In the genomic region with DNA sequence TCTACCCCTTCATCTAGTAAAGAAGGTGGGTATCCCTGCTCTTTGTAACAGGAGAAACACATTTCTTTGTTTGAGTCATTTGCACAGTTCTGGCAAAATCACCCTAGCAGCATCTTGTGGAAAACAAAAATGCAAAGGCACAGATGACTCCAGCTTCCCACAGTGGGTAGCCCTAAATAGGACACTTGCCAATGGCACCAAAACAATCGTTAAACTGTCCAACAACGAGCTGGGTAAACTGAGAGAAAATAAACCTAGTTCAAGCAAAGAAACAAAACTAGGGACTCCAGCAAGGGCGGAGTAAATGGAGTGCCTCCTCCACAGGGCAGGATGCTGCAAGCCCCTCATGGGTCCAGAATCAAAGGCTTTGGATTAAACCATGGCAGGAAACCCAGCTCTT, we compare ENCODE assay signal across 18 cellular contexts.
DNase-seq lines count a peak whose midpoint lies in the region; ATAC-seq, FAIRE-seq and TF ChIP-seq lines count a peak whose summit lies in the region.
"Had no signal": no experiment of that assay in that cellular context is flagged by ENCODE, and none has a peak within 500 bp of the region (broad histone marks: within the 10 kb centered on the region; RNA-seq: fewer than 3 reads in every experiment).

No MANE protein-coding gene starts in this region.

- H3K36me3 ChIP-seq in BLaER1: no peaks in the 10 kb centered on the region
- no peaks in the 10 kb centered on the region for H3K36me3 ChIP-seq in astrocyte (ENCODE audit: insufficient read depth, low read length)
- H3K36me3 ChIP-seq in MM.1S (replicated peaks; ENCODE audit: insufficient read depth, low read length): no peaks in the 10 kb centered on the region
- H3K36me3 ChIP-seq: Peyer's patch had no signal

- no peak overlapping the region for H3K4me3 ChIP-seq in BLaER1
- no peak overlapping the region for H3K4me3 ChIP-seq in astrocyte (ENCODE audit: insufficient read depth, low read depth, low read length)
- no peak overlapping the region for H3K4me3 ChIP-seq in MM.1S (ENCODE audit: low read length)
- H3K4me3 ChIP-seq: A549, K562, Peyer's patch had no signal

- DNase-seq in astrocyte (ENCODE audit: low read depth): peak; percentile 71
- DNase-seq in globus pallidus (ENCODE audit: low spot score): peak; percentile 71
- peak; percentile 28 for DNase-seq in stromal cell of bone marrow (ENCODE audit: low read depth)
- DNase-seq in MM.1S: no peak
- DNase-seq in CD14-positive monocyte (ENCODE audit: low spot score): no peak
- DNase-seq in left colon: no peak
- DNase-seq: DMS 273 treated with DMSO at 0.1 percent for 48 hours, NCI-H1105 treated with DMSO at 0.1 percent for 48 hours, NCI-H187 treated with DMSO at 0.1 percent for 48 hours, NCI-H82, Peyer's patch, Right ventricle myocardium superior had no signal

- no peaks in the 10 kb centered on the region for H3K9me3 ChIP-seq in BLaER1
- no peaks in the 10 kb centered on the region for H3K9me3 ChIP-seq in astrocyte (ENCODE audit: insufficient read depth, low read depth, low read length)
- H3K9me3 ChIP-seq in MM.1S (replicated peaks; ENCODE audit: insufficient read depth, low read length): no peaks in the 10 kb centered on the region
- H3K9me3 ChIP-seq: A549, Peyer's patch had no signal

- TF ChIP-seq CTCF in astrocyte (IDR thresholded peaks at IDR 0.05; ENCODE audit: insufficient read depth, low read depth, low read length) (no peak), MM.1S (IDR thresholded peaks at IDR 0.05; ENCODE audit: low read length) (no peak), CD14-positive monocyte (IDR thresholded peaks at IDR 0.05) (no peak)

- H3K27me3 Mint-ChIP-seq in astrocyte (ENCODE audit: low read depth, unreplicated experiment) (peaks cover 18% of the 10 kb centered on the region), CD14-positive monocyte (ENCODE audit: low read depth in 3 of 3) (peaks cover 1 to 10% (median 3%) of the 10 kb centered on the region in 3 donors)

- H3K27ac Mint-ChIP-seq in astrocyte (ENCODE audit: unreplicated experiment) (peak overlapping the region; percentile 85), CD14-positive monocyte (peak overlapping the region in 1 of 7 donors; percentile 43)
- H3K27ac Mint-ChIP-seq: B cell had no signal

- no peaks in the 10 kb centered on the region for H3F3A ChIP-seq in MM.1S (ENCODE audit: insufficient read depth, low read length)

- H3K4me1 Mint-ChIP-seq in astrocyte (ENCODE audit: low read depth, unreplicated experiment) (peaks cover 41% of the 10 kb centered on the region), CD14-positive monocyte (no peaks in the 10 kb centered on the region)
- H3K4me1 Mint-ChIP-seq: B cell had no signal

- H4K20me1 ChIP-seq in BLaER1: no peaks in the 10 kb centered on the region
- no peaks in the 10 kb centered on the region for H4K20me1 ChIP-seq in astrocyte (ENCODE audit: insufficient read depth, low read length)
- no peaks in the 10 kb centered on the region for H4K20me1 ChIP-seq in MM.1S (ENCODE audit: insufficient read depth, low read length)

- peak overlapping the region; percentile 49; the same call in 1 of the 2 replicates for H3K4me2 ChIP-seq in BLaER1
- peak overlapping the region; percentile 67 for H3K4me2 ChIP-seq in astrocyte (ENCODE audit: low read length)
- H3K4me2 ChIP-seq in MM.1S (ENCODE audit: low read depth, low read length): no peak overlapping the region
- H3K4me2 ChIP-seq: A549 had no signal

- ATAC-seq in GM21447 (IDR thresholded peaks at IDR 0.05; ENCODE audit: unreplicated experiment) (no peak), left colon (no peak)
- ATAC-seq: A549, K562 had no signal

- intact Hi-C loops in CD14-positive monocyte (cut with micrococcal nuclease): no loop called here
- intact Hi-C loops in left colon (cut with DNase I, micrococcal nuclease): no loop called here

- H3K36me3 Mint-ChIP-seq in astrocyte (ENCODE audit: low read depth, unreplicated experiment) (no peaks in the 10 kb centered on the region), CD14-positive monocyte (no peaks in the 10 kb centered on the region)

- H3K9me2 ChIP-seq in MM.1S (replicated peaks; ENCODE audit: insufficient read depth, low read length): no peaks in the 10 kb centered on the region

- H3K9me3 Mint-ChIP-seq in astrocyte (ENCODE audit: unreplicated experiment) (no peaks in the 10 kb centered on the region), CD14-positive monocyte (peaks cover 0 to 3% (median 0%) of the 10 kb centered on the region in 7 donors)

- H3K4me3 Mint-ChIP-seq in astrocyte (ENCODE audit: unreplicated experiment): peak overlapping the region; percentile 58
- H3K4me3 Mint-ChIP-seq in CD14-positive monocyte: no peak overlapping the region
- H3K4me3 Mint-ChIP-seq: B cell had no signal

- H3K27ac ChIP-seq in BLaER1: no peak overlapping the region
- peak overlapping the region; percentile 91 for H3K27ac ChIP-seq in astrocyte (ENCODE audit: low read depth, low read length)
- H3K27ac ChIP-seq in MM.1S (ENCODE audit: low read length): no peak overlapping the region
- H3K27ac ChIP-seq: A549, Peyer's patch had no signal

- H3K9ac ChIP-seq in BLaER1 (no peak overlapping the region), astrocyte (ENCODE audit: low read length) (peak overlapping the region; percentile 38), MM.1S (ENCODE audit: low read length) (no peak overlapping the region)

- H2AFZ ChIP-seq in astrocyte (ENCODE audit: low read depth, low read length) (no peak overlapping the region), MM.1S (ENCODE audit: low read length) (no peak overlapping the region)

- H3K27me3 ChIP-seq in BLaER1 (no peaks in the 10 kb centered on the region), astrocyte (ENCODE audit: insufficient read depth, low read length) (peaks cover 7% of the 10 kb centered on the region), MM.1S (replicated peaks; ENCODE audit: insufficient read depth, low read length) (no peaks in the 10 kb centered on the region)
- H3K27me3 ChIP-seq: Peyer's patch had no signal

- H3K79me2 ChIP-seq in astrocyte (ENCODE audit: insufficient read depth, low read length) (no peaks in the 10 kb centered on the region), MM.1S (ENCODE audit: low read length) (no peaks in the 10 kb centered on the region)

- peaks cover 20% of the 10 kb centered on the region for H3K4me1 ChIP-seq in BLaER1
- H3K4me1 ChIP-seq in astrocyte (ENCODE audit: insufficient read depth, low read length): peaks cover 31% of the 10 kb centered on the region
- H3K4me1 ChIP-seq in MM.1S (ENCODE audit: low read length): no peaks in the 10 kb centered on the region
- H3K4me1 ChIP-seq: A549, Peyer's patch had no signal

- no peak for FAIRE-seq in astrocyte (lab: Jason Lieb, UNC)
- FAIRE-seq: A549, H1, K562 had no signal

Comparison
In these comparisons a context has a peak if more than half of its experiments do, and no peak if none do; other contexts are left out.
1. DNase-seq: peak in astrocyte (single experiment), globus pallidus (single experiment) and stromal cell of bone marrow (single experiment); none in MM.1S (single experiment), CD14-positive monocyte (single experiment) and left colon (0 of 2).